Comparison of ENCODE assay signal across 8 cellular contexts in the genomic region with DNA sequence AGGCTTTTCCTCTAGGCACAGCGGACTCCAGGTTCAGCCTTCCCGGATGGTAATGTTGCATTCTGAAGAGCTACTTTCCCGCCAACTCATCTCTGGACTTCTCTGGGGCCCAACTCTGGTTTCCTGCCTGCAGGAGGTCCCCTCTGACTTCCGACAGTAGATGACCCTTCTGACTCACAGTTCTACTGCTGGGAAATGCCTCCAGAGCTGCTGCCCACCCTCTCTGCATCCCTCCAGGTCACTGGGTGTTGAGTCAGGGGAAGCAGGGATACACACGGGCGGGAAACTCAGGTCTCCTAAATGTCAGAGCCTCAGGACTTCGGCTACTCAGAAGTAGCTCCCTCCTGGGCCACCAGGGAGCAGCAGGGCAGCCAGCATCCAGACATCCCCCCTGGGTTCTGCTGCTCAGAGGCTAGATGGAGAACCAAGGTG. TPM values are rescaled to one million over a fixed set of nuclear protein-coding genes. Genes with fewer than 3 reads are reported as not detected.
DNase-seq lines count a peak whose midpoint lies in the region; ATAC-seq lines count a peak whose summit lies in the region.

No MANE protein-coding gene starts in this region.

- peak; percentile 23 for DNase-seq in COLO829 (ENCODE audit: low spot score)
- peak; percentile 30 for DNase-seq in H4 (ENCODE audit: low spot score)
- DNase-seq in SJSA1 (ENCODE audit: low read depth in 1 of 2, low spot score in 2 of 2), result peak; percentile 37 to 68
- no peak for DNase-seq in NK-92 (lab: John Stamatoyannopoulos, UW; ENCODE audit: unreplicated experiment)

- H3K27ac ChIP-seq in SJSA1 (no peak overlapping the region), iPS-20b (ENCODE audit: low read length) (no peak overlapping the region)

- H3K36me3 ChIP-seq in SJSA1 (no peaks in the 10 kb centered on the region), iPS-20b (ENCODE audit: insufficient read depth, low read depth, low read length) (peaks cover 10% of the 10 kb centered on the region; the same call in 1 of the 2 replicates)

- no peak overlapping the region for H3K9ac ChIP-seq in iPS-20b (ENCODE audit: low read depth, low read length)

- ATAC-seq in HG03045 (IDR thresholded peaks at IDR 0.05; ENCODE audit: unreplicated experiment) (no peak), GM18520 (IDR thresholded peaks at IDR 0.05; ENCODE audit: unreplicated experiment) (no peak), GM19397 (IDR thresholded peaks at IDR 0.05; ENCODE audit: unreplicated experiment) (no peak)

- H3K9me3 ChIP-seq in SJSA1 (replicated peaks) (no peaks in the 10 kb centered on the region), iPS-20b (ENCODE audit: insufficient read depth, low read depth, low read length) (no peaks in the 10 kb centered on the region)

- H3K27me3 ChIP-seq in SJSA1 (replicated peaks) (no peaks in the 10 kb centered on the region), iPS-20b (ENCODE audit: insufficient read depth, low read length) (peaks cover 15% of the 10 kb centered on the region)

- H3K4me3 ChIP-seq in SJSA1, result no peak overlapping the region
- H3K4me3 ChIP-seq in iPS-20b (ENCODE audit: low read length), result peak overlapping the region; percentile 75; the same call in 1 of the 2 replicates

- H3K4me1 ChIP-seq in SJSA1 (replicated peaks) (peaks cover 23% of the 10 kb centered on the region), iPS-20b (ENCODE audit: insufficient read depth, low read length) (peaks cover 27% of the 10 kb centered on the region; the same call in 1 of the 2 replicates)

RNA-seq across cellular contexts. Expression of gene KIF21B, which starts 2.1 kb away (rescaled TPM):
- 2.1 and 2.4 TPM in 2 replicates for total RNA-seq in H4 (2014; rRNA removed; shearing (Covaris generic))
- 1.1 and 1.7 TPM in 2 replicates for total RNA-seq in SJSA1 (2014; rRNA removed; shearing (Covaris generic))
